Comparison of ENCODE assay signal across 8 cellular contexts in the genomic region with DNA sequence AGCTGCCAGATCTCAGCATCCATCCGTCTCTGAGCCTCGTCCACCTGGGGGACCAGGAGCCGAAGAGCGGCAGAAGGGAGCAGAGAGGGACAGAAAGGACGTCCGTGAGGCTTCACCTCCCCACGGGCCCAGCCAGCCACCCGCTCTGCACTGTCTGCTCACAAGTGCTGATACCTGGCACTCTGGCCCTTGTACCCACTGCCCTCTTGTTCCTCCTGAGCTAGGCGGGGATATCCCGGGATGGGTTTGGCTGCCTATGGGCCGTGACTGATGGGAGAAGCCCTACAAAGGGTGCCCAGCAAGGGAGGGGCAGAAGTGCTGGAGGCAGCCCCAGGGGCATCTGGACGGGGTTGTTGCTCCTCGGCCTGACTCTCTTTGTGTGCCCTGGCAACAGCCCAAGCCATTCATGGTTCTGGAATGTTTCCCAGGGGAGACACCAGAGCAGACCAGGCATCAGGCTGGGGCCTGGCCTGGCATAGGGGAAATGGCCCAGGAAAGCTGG. TPM values are rescaled to one million over a fixed set of nuclear protein-coding genes. Genes with fewer than 3 reads are reported as not detected.
DNase-seq lines count a peak whose midpoint lies in the region; ATAC-seq and TF ChIP-seq lines count a peak whose summit lies in the region.

No MANE protein-coding gene starts in this region.

- H3K9ac ChIP-seq in mesenchymal stem cell (ENCODE audit: low read length): peak overlapping the region; percentile 61

- H3K4me1 ChIP-seq in mesenchymal stem cell (ENCODE audit: control insufficient read depth, insufficient read depth, low read depth, low read length): peaks cover 28% of the 10 kb centered on the region

- H3K23ac ChIP-seq in mesenchymal stem cell (ENCODE audit: low read length in 2 of 2): no peak overlapping the region

- H3K79me1 ChIP-seq in mesenchymal stem cell (replicated peaks; ENCODE audit: low read length, poor library complexity, severe bottlenecking): peaks cover 36% of the 10 kb centered on the region

- no peak overlapping the region for H2BK12ac ChIP-seq in mesenchymal stem cell (ENCODE audit: low read length in 2 of 2)

- no peak overlapping the region for H3K4me2 ChIP-seq in mesenchymal stem cell (ENCODE audit: low read length, poor library complexity, severe bottlenecking)

- H3K4me3 ChIP-seq in choroid plexus epithelial cell (ENCODE audit: low read depth, low read length) (no peak overlapping the region), mesenchymal stem cell (ENCODE audit: insufficient read depth in 1 of 2, low read depth in 1 of 2, low read length in 2 of 2) (no peak overlapping the region)

- peak overlapping the region in 1 of 2 experiments; percentile 22 for H3K18ac ChIP-seq in mesenchymal stem cell (ENCODE audit: low read depth in 1 of 2, low read length in 2 of 2)

- H3K27ac ChIP-seq in mesenchymal stem cell (ENCODE audit: low read length, poor library complexity, severe bottlenecking): peak overlapping the region; percentile 4

- no peak overlapping the region for H2AFZ ChIP-seq in mesenchymal stem cell (ENCODE audit: low read depth, low read length)

- H4K8ac ChIP-seq in mesenchymal stem cell (ENCODE audit: low read length): no peak overlapping the region

- no peak overlapping the region for H2BK120ac ChIP-seq in mesenchymal stem cell (ENCODE audit: low read depth, low read length)

- H3K36me3 ChIP-seq in mesenchymal stem cell (ENCODE audit: control insufficient read depth in 1 of 2, insufficient read depth in 2 of 2, low read depth in 1 of 2, low read length in 2 of 2): peaks cover 90 to 91% of the 10 kb centered on the region in 2 experiments

- H2BK15ac ChIP-seq in mesenchymal stem cell (ENCODE audit: low read depth, poor library complexity, severe bottlenecking): no peak overlapping the region

- no peak for TF ChIP-seq CTCF in choroid plexus epithelial cell (conservative IDR thresholded peaks at IDR 0.05; ENCODE audit: low read depth, low read length)

- DNase-seq in Ammon's horn (ENCODE audit: low spot score) (peak; percentile 70), NCI-H187 treated with DMSO at 0.1 percent for 48 hours (lab: John Stamatoyannopoulos, UW) (peak; percentile 14), choroid plexus epithelial cell (ENCODE audit: low read depth) (peak; percentile 74), mesenchymal stem cell (peak; percentile 85), islet precursor cell (no peak)

- H3K4ac ChIP-seq in mesenchymal stem cell (ENCODE audit: low read depth in 1 of 2, low read length in 2 of 2): no peak overlapping the region

- no peak overlapping the region for H2BK5ac ChIP-seq in mesenchymal stem cell (ENCODE audit: low read depth, low read length, poor library complexity, severe bottlenecking)

- peak overlapping the region in 1 of 2 experiments; percentile 9 for H3K14ac ChIP-seq in mesenchymal stem cell (ENCODE audit: low read length in 2 of 2)

- no peak overlapping the region for H4K91ac ChIP-seq in mesenchymal stem cell (ENCODE audit: low read length)

- H3K9me3 ChIP-seq in mesenchymal stem cell (ENCODE audit: control insufficient read depth, low read length): no peaks in the 10 kb centered on the region

- ATAC-seq in GM19395 (IDR thresholded peaks at IDR 0.05; ENCODE audit: unreplicated experiment) (no peak), HG03571 (IDR thresholded peaks at IDR 0.05; ENCODE audit: unreplicated experiment) (no peak), HG03460 (IDR thresholded peaks at IDR 0.05; ENCODE audit: unreplicated experiment) (no peak)

- H3K27me3 ChIP-seq in mesenchymal stem cell (ENCODE audit: control insufficient read depth in 1 of 2, insufficient read depth in 1 of 2, low read length in 2 of 2): no peaks in the 10 kb centered on the region

- 76% methylated on average over 13 of the region's 13 CpGs for WGBS in mesenchymal stem cell

- no peak overlapping the region for H2AK5ac ChIP-seq in mesenchymal stem cell (ENCODE audit: low read length, severe bottlenecking)

RNA-seq across cellular contexts. Expression of a gene that starts 57.6 kb away (rescaled TPM):
- 0.25 TPM for polyA plus RNA-seq in mesenchymal stem cell (2013, experiment 1 of 2)
- 0.23 TPM for polyA plus RNA-seq in mesenchymal stem cell (2013, experiment 2 of 2)
